In genomic region chr11:79070518-79070917, GRCh38 we compare ENCODE assay signal across 40 cellular contexts.
"Had no signal": no experiment of that assay in that cellular context is flagged by ENCODE, and none has a peak within 500 bp of the region (broad histone marks: within the 10 kb centered on the region; RNA-seq: fewer than 3 reads in every experiment).

No MANE protein-coding gene starts in this region.

- H3K4me3 Mint-ChIP-seq: activated naive CD4-positive, alpha-beta T cell treated with anti-CD3 and anti-CD28 coated beads for 36 hours; activated naive CD4-positive, alpha-beta T cell treated with anti-CD3 and anti-CD28 coated beads, Interleukin-2, amount 10 ng/mL, durations not matched to agents 7 days and 5 days; activated naive CD4-positive, alpha-beta T cell treated with anti-CD3 and anti-CD28 coated beads, Interleukin-2, amount 50 U/mL, for 24 hours; activated naive CD8-positive, alpha-beta T cell; activated naive CD8-positive, alpha-beta T cell treated with anti-CD3 and anti-CD28 coated beads for 36 hours; activated naive CD8-positive, alpha-beta T cell treated with anti-CD3 and anti-CD28 coated beads, Interleukin-2, amount 10 ng/mL, durations not matched to agents 7 days and 5 days; activated naive CD8-positive, alpha-beta T cell treated with anti-CD3 and anti-CD28 coated beads, Interleukin-2, amount 50 U/mL, for 24 hours; activated T-cell treated with anti-CD3 and anti-CD28 coated beads, Interleukin-2, amount 50 U/mL, for 24 hours; activated T-cell treated with anti-CD3 and anti-CD28 coated beads, Interleukin-2, amount 50 U/mL, for 4 hours; activated T-cell treated with anti-CD3 and anti-CD28 coated beads, Interleukin-2, amount 50 U/mL, for 72 hours; activated T-helper 1 cell treated with anti-CD3 and anti-CD28 coated beads, Interleukin-12 subunit alpha, Interleukin-12 subunit beta, Interleukin-2, Interleukin-4 antibody, amounts not matched to agents 30 ng/mL and 10 ng/mL and 1 ng/mL, durations not matched to agents 14 hours and 24 hours and 36 hours; activated T-helper 17 cell treated with anti-CD3 and anti-CD28 coated beads, Interleukin-2, amount 50 U/mL, for 72 hours; brain; central memory CD8-positive, alpha-beta T cell had no signal

- H3K9me3 Mint-ChIP-seq: activated naive CD4-positive, alpha-beta T cell treated with anti-CD3 and anti-CD28 coated beads for 36 hours; activated naive CD4-positive, alpha-beta T cell treated with anti-CD3 and anti-CD28 coated beads, Interleukin-2, amount 10 ng/mL, durations not matched to agents 7 days and 5 days; activated naive CD4-positive, alpha-beta T cell treated with anti-CD3 and anti-CD28 coated beads, Interleukin-2, amount 50 U/mL, for 24 hours; activated naive CD4-positive, alpha-beta T cell treated with anti-CD3 and anti-CD28 coated beads, Interleukin-2, amount 50 U/mL, for 72 hours; activated naive CD8-positive, alpha-beta T cell treated with anti-CD3 and anti-CD28 coated beads for 36 hours; activated naive CD8-positive, alpha-beta T cell treated with anti-CD3 and anti-CD28 coated beads, Interleukin-2, amount 10 ng/mL, durations not matched to agents 7 days and 5 days; activated naive CD8-positive, alpha-beta T cell treated with anti-CD3 and anti-CD28 coated beads, Interleukin-2, amount 50 U/mL, for 24 hours; activated T-cell treated with anti-CD3 and anti-CD28 coated beads, Interleukin-2, amount 50 U/mL, for 24 hours; activated T-cell treated with anti-CD3 and anti-CD28 coated beads, Interleukin-2, amount 50 U/mL, for 4 hours; activated T-cell treated with anti-CD3 and anti-CD28 coated beads, Interleukin-2, amount 50 U/mL, for 72 hours; activated T-helper 1 cell treated with anti-CD3 and anti-CD28 coated beads, Interleukin-12 subunit alpha, Interleukin-12 subunit beta, Interleukin-2, Interleukin-4 antibody, amounts not matched to agents 30 ng/mL and 10 ng/mL and 1 ng/mL, durations not matched to agents 14 hours and 24 hours and 36 hours; activated T-helper 17 cell treated with anti-CD3 and anti-CD28 coated beads, Interleukin-2, amount 50 U/mL, for 72 hours; activated T-helper 2 cell treated with anti-CD3 and anti-CD28 coated beads, Interferon-gamma antibody, Interleukin-2, Interleukin-4, amounts not matched to agents 10 μg/mL and 5 μg/mL and 100 μg/mL, durations not matched to agents 14 hours and 24 hours and 36 hours; brain; central memory CD8-positive, alpha-beta T cell had no signal

- ATAC-seq: activated naive CD4-positive, alpha-beta T cell treated with anti-CD3 and anti-CD28 coated beads, Interleukin-2, amount 50 U/mL, for 72 hours; activated naive CD8-positive, alpha-beta T cell treated with anti-CD3 and anti-CD28 coated beads, Interleukin-2, amount 50 U/mL, for 24 hours; activated T-cell treated with anti-CD3 and anti-CD28 coated beads, Interleukin-2, amount 50 U/mL, for 4 hours; activated T-cell treated with anti-CD3 and anti-CD28 coated beads, Interleukin-2, amount 50 U/mL, for 72 hours; activated T-helper 17 cell treated with anti-CD3 and anti-CD28 coated beads, Interleukin-2, amount 50 U/mL, for 72 hours; body of pancreas had no signal

- H3K27ac Mint-ChIP-seq: activated naive CD4-positive, alpha-beta T cell treated with anti-CD3 and anti-CD28 coated beads for 36 hours; activated naive CD4-positive, alpha-beta T cell treated with anti-CD3 and anti-CD28 coated beads, Interleukin-2, amount 10 ng/mL, durations not matched to agents 7 days and 5 days; activated naive CD4-positive, alpha-beta T cell treated with anti-CD3 and anti-CD28 coated beads, Interleukin-2, amount 50 U/mL, for 24 hours; activated naive CD4-positive, alpha-beta T cell treated with anti-CD3 and anti-CD28 coated beads, Interleukin-2, amount 50 U/mL, for 72 hours; activated naive CD8-positive, alpha-beta T cell; activated naive CD8-positive, alpha-beta T cell treated with anti-CD3 and anti-CD28 coated beads for 36 hours; activated naive CD8-positive, alpha-beta T cell treated with anti-CD3 and anti-CD28 coated beads, Interleukin-2, amount 10 ng/mL, durations not matched to agents 7 days and 5 days; activated naive CD8-positive, alpha-beta T cell treated with anti-CD3 and anti-CD28 coated beads, Interleukin-2, amount 50 U/mL, for 24 hours; activated T-cell treated with anti-CD3 and anti-CD28 coated beads, Interleukin-2, amount 50 U/mL, for 24 hours; activated T-cell treated with anti-CD3 and anti-CD28 coated beads, Interleukin-2, amount 50 U/mL, for 72 hours; activated T-helper 1 cell treated with anti-CD3 and anti-CD28 coated beads, Interleukin-12 subunit alpha, Interleukin-12 subunit beta, Interleukin-2, Interleukin-4 antibody, amounts not matched to agents 30 ng/mL and 10 ng/mL and 1 ng/mL, durations not matched to agents 14 hours and 24 hours and 36 hours; activated T-helper 17 cell treated with anti-CD3 and anti-CD28 coated beads, Interleukin-2, amount 50 U/mL, for 72 hours; activated T-helper 2 cell treated with anti-CD3 and anti-CD28 coated beads, Interferon-gamma antibody, Interleukin-2, Interleukin-4, amounts not matched to agents 10 μg/mL and 5 μg/mL and 100 μg/mL, durations not matched to agents 14 hours and 24 hours and 36 hours had no signal

- DNase-seq: activated effector memory CD4-positive, alpha-beta T cell treated with anti-CD3 and anti-CD28 coated beads, Interleukin-2, amount 50 U/mL, for 16 hours; activated effector memory CD4-positive, alpha-beta T cell treated with Interleukin-2 at 50 U/mL for 16 hours; activated gamma-delta T cell; activated gamma-delta T cell treated with Interleukin-2 at 50 U/mL for 16 hours; activated naive CD4-positive, alpha-beta T cell; activated naive CD4-positive, alpha-beta T cell treated with anti-CD3 and anti-CD28 coated beads for 36 hours; activated naive CD4-positive, alpha-beta T cell treated with anti-CD3 and anti-CD28 coated beads, Interleukin-2, amount 10 ng/mL, durations not matched to agents 7 days and 5 days; activated naive CD4-positive, alpha-beta T cell treated with anti-CD3 and anti-CD28 coated beads, Interleukin-2, amount 50 U/mL, for 16 hours; activated naive CD4-positive, alpha-beta T cell treated with Interleukin-2 at 50 U/mL for 16 hours; activated naive CD8-positive, alpha-beta T cell treated with anti-CD3 and anti-CD28 coated beads for 36 hours; activated naive CD8-positive, alpha-beta T cell treated with anti-CD3 and anti-CD28 coated beads, Interleukin-2, amount 10 ng/mL, durations not matched to agents 7 days and 5 days; activated naive CD8-positive, alpha-beta T cell treated with anti-CD3 and anti-CD28 coated beads, Interleukin-2, amount 50 U/mL, for 24 hours; activated T-cell treated with anti-CD3 and anti-CD28 coated beads for 4 hours; activated T-cell treated with anti-CD3 and anti-CD28 coated beads, Interleukin-2, amount 50 U/mL, for 1 hour; activated T-cell treated with anti-CD3 and anti-CD28 coated beads, Interleukin-2, amount 50 U/mL, for 24 hours; activated T-cell treated with anti-CD3 and anti-CD28 coated beads, Interleukin-2, amount 50 U/mL, for 4 hours; activated T-cell treated with anti-CD3 and anti-CD28 coated beads, Interleukin-2, amount 50 U/mL, for 48 hours; activated T-cell treated with anti-CD3 and anti-CD28 coated beads, Interleukin-2, amount 50 U/mL, for 72 hours; adrenal gland; amniotic stem cell; anterior cingulate cortex; aorta; body of pancreas; brain microvascular endothelial cell; caudate nucleus; central memory CD4-positive, alpha-beta T cell; cerebellar nuclear complex had no signal

- H3K4me3 ChIP-seq: adrenal gland, ascending aorta, body of pancreas, breast epithelium, cardiac muscle cell had no signal

- FAIRE-seq: astrocyte, bronchial epithelial cell had no signal

- H3K4me1 ChIP-seq: adrenal gland, ascending aorta, body of pancreas, breast epithelium had no signal

- H3K36me3 ChIP-seq: adrenal gland, ascending aorta, brain microvascular endothelial cell, breast epithelium, cardiac muscle cell had no signal

- H3K4me1 Mint-ChIP-seq: activated naive CD4-positive, alpha-beta T cell treated with anti-CD3 and anti-CD28 coated beads, Interleukin-2, amount 10 ng/mL, durations not matched to agents 7 days and 5 days; activated naive CD4-positive, alpha-beta T cell treated with anti-CD3 and anti-CD28 coated beads, Interleukin-2, amount 50 U/mL, for 24 hours; activated naive CD8-positive, alpha-beta T cell treated with anti-CD3 and anti-CD28 coated beads for 36 hours; activated naive CD8-positive, alpha-beta T cell treated with anti-CD3 and anti-CD28 coated beads, Interleukin-2, amount 10 ng/mL, durations not matched to agents 7 days and 5 days; activated naive CD8-positive, alpha-beta T cell treated with anti-CD3 and anti-CD28 coated beads, Interleukin-2, amount 50 U/mL, for 24 hours; activated T-helper 17 cell treated with anti-CD3 and anti-CD28 coated beads, Interleukin-2, amount 50 U/mL, for 72 hours had no signal

- H3K36me3 Mint-ChIP-seq: activated naive CD4-positive, alpha-beta T cell treated with anti-CD3 and anti-CD28 coated beads, Interleukin-2, amount 10 ng/mL, durations not matched to agents 7 days and 5 days; activated naive CD4-positive, alpha-beta T cell treated with anti-CD3 and anti-CD28 coated beads, Interleukin-2, amount 50 U/mL, for 24 hours; activated naive CD4-positive, alpha-beta T cell treated with anti-CD3 and anti-CD28 coated beads, Interleukin-2, amount 50 U/mL, for 72 hours; activated naive CD8-positive, alpha-beta T cell; activated naive CD8-positive, alpha-beta T cell treated with anti-CD3 and anti-CD28 coated beads for 36 hours; activated naive CD8-positive, alpha-beta T cell treated with anti-CD3 and anti-CD28 coated beads, Interleukin-2, amount 10 ng/mL, durations not matched to agents 7 days and 5 days; brain had no signal

- H3K9me3 ChIP-seq: adrenal gland, ascending aorta, body of pancreas, breast epithelium had no signal

- H3K27me3 Mint-ChIP-seq: activated naive CD4-positive, alpha-beta T cell treated with anti-CD3 and anti-CD28 coated beads, Interleukin-2, amount 10 ng/mL, durations not matched to agents 7 days and 5 days; central memory CD8-positive, alpha-beta T cell had no signal

- H3K27ac ChIP-seq: adrenal gland, ascending aorta, body of pancreas, brain microvascular endothelial cell, breast epithelium, cardiac muscle cell had no signal

- H3K27me3 ChIP-seq: adrenal gland, ascending aorta, body of pancreas, brain microvascular endothelial cell, breast epithelium, cardiac muscle cell had no signal
